ENCODE assay signal across 29 cellular contexts in the genomic region with DNA sequence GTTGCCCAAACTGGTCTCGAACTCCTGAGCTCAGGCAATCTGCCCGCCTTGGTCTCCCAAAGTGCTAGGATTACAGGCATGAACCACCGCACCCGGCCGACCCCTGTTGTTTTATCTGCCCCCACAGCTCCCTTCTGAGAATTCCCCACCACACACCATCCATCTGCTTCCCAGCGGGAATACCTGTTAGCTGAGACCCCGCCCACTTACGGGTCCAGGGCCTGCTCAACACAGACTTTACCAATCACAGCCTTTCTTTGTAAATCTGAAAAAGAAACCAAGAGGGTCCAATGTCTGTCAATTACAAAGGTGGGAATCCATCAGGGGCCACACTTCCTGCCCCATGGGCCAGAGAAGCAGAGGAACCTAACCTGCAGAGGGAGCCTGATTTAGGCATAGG.
"Had no signal": no experiment of that assay in that cellular context is flagged by ENCODE, and none has a peak within 500 bp of the region (broad histone marks: within the 10 kb centered on the region; RNA-seq: fewer than 3 reads in every experiment).

No MANE protein-coding gene starts in this region.

- H3K36me3 Mint-ChIP-seq: memory B cell, natural killer cell had no signal

- H3K4me1 ChIP-seq: gastrocnemius medialis, parathyroid adenoma, prostate gland, right atrium auricular region, upper lobe of right lung, uterus had no signal

- H3K9me3 ChIP-seq: gastrocnemius medialis, neutrophil, prostate gland, right atrium auricular region, suprapubic skin, transverse colon, upper lobe of right lung, uterus had no signal

- H2AFZ ChIP-seq: parathyroid adenoma had no signal

- H3K4me1 Mint-ChIP-seq: natural killer cell; stimulated activated naive CD8-positive, alpha-beta T cell treated with anti-CD3 and anti-CD28 coated beads, Interleukin-15, amount 100 ng/mL, for 72 hours had no signal

- H3K9me3 Mint-ChIP-seq: effector memory CD8-positive, alpha-beta T cell; memory B cell; natural killer cell; neural crest cell; stimulated activated naive CD8-positive, alpha-beta T cell treated with anti-CD3 and anti-CD28 coated beads, Interleukin-15, amount 100 ng/mL, for 72 hours had no signal

- H3K27ac ChIP-seq: epithelial cell of prostate, gastrocnemius medialis, neutrophil, parathyroid adenoma, prostate gland, right atrium auricular region, suprapubic skin, transverse colon, upper lobe of right lung, uterus had no signal

- H3K4me2 ChIP-seq: smooth muscle cell had no signal

- H3K4me3 Mint-ChIP-seq: effector memory CD8-positive, alpha-beta T cell; memory B cell; natural killer cell; neural crest cell; stimulated activated naive CD8-positive, alpha-beta T cell treated with anti-CD3 and anti-CD28 coated beads, Interleukin-15, amount 100 ng/mL, for 72 hours had no signal

- H3K4me3 ChIP-seq: gastrocnemius medialis, lung, prostate gland, right atrium auricular region, smooth muscle cell, suprapubic skin, transverse colon, upper lobe of right lung, uterus had no signal

- H3K27me3 ChIP-seq: gastrocnemius medialis, right atrium auricular region, suprapubic skin, transverse colon, upper lobe of right lung, uterus had no signal

- H3K27ac Mint-ChIP-seq: memory B cell; natural killer cell; stimulated activated naive CD8-positive, alpha-beta T cell treated with anti-CD3 and anti-CD28 coated beads, Interleukin-15, amount 100 ng/mL, for 72 hours had no signal

- DNase-seq: cortex of kidney; effector memory CD8-positive, alpha-beta T cell; foreskin fibroblast; gastrocnemius medialis; head of caudate nucleus; kidney; natural killer cell; stimulated activated CD4-positive, alpha-beta T cell treated with anti-CD3 and anti-CD28 coated beads, Interleukin-12 subunit alpha, Interleukin-12 subunit beta, amount 100 ng/mL, for 4 hours; stimulated activated CD4-positive, alpha-beta T cell treated with anti-CD3 and anti-CD28 coated beads, Interleukin-1b, Interleukin-23, amount 100 ng/mL, for 48 hours; stimulated activated CD4-positive, alpha-beta T cell treated with anti-CD3 and anti-CD28 coated beads, Interleukin-4, amount 100 ng/mL, for 1 hour; stimulated activated CD8-positive, alpha-beta memory T cell treated with anti-CD3 and anti-CD28 coated beads, Interleukin-4, amount 100 ng/mL, for 48 hours; stimulated activated naive CD4-positive, alpha-beta T cell; stimulated activated naive CD8-positive, alpha-beta T cell treated with anti-CD3 and anti-CD28 coated beads, Interleukin-15, amount 100 ng/mL, for 72 hours; transverse colon; upper lobe of right lung; uterus had no signal

- H3K36me3 ChIP-seq: gastrocnemius medialis, neutrophil, prostate gland, right atrium auricular region, suprapubic skin, transverse colon, upper lobe of right lung, uterus had no signal

- H3K79me2 ChIP-seq: parathyroid adenoma had no signal

- ATAC-seq: effector memory CD8-positive, alpha-beta T cell; esophagus mucosa; gastrocnemius medialis; left lobe of liver; natural killer cell; sciatic nerve; stimulated activated naive CD8-positive, alpha-beta T cell treated with anti-CD3 and anti-CD28 coated beads, Interleukin-15, amount 100 ng/mL, for 72 hours; upper lobe of right lung had no signal
